ENCODE assay signal across 9 cellular contexts in the genomic region with DNA sequence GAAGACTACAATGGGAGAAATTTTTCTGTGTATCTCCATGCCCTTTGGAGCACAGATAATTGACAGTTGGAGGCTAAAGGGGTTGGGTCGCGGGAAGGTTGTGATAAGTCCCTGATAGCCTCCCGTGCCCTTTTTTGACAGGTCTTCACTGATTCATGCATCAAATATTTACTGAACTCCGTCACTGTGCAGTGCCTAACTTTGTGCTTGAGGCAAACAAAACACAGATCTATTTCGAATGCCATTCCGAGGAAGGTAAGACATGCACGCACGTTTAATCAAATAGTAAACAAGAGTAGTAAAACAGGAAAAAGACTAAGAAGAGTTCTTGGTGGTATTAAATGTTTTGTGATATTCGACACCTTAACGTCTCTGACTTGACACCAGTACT. TPM values are rescaled to one million over a fixed set of nuclear protein-coding genes. Genes with fewer than 3 reads are reported as not detected.
DNase-seq lines count a peak whose midpoint lies in the region; ATAC-seq and TF ChIP-seq lines count a peak whose summit lies in the region.
"Had no signal": no experiment of that assay in that cellular context is flagged by ENCODE, and none has a peak within 500 bp of the region (broad histone marks: within the 10 kb centered on the region; RNA-seq: fewer than 3 reads in every experiment).

No MANE protein-coding gene starts in this region.

- H3K36me3 Mint-ChIP-seq in activated T-cell treated with anti-CD3 and anti-CD28 coated beads, Interleukin-2, amount 50 U/mL, for 4 hours (ENCODE audit: insufficient read depth) = no peaks in the 10 kb centered on the region
- H3K36me3 Mint-ChIP-seq in WTC11 = peaks cover 14% of the 10 kb centered on the region

- H3K9me3 ChIP-seq in iPS DF 6.9 (ENCODE audit: control insufficient read depth, insufficient read depth, low read length) = no peaks in the 10 kb centered on the region
- H3K9me3 ChIP-seq in stomach = no peaks in the 10 kb centered on the region

- no peaks in the 10 kb centered on the region for H3K27me3 ChIP-seq in iPS DF 6.9 (ENCODE audit: control insufficient read depth, insufficient read depth, low read length)
- no peaks in the 10 kb centered on the region for H3K27me3 ChIP-seq in stomach

- H3K4me3 ChIP-seq in iPS DF 6.9 (ENCODE audit: low read length) (peak overlapping the region; percentile 73), stomach (peak overlapping the region; percentile 73 to 91 (median 74))

- no CpG with 5 or more reads among the region's 10 CpGs for WGBS in iPS DF 6.9 (ENCODE audit: insufficient coverage, insufficient read length)
- 4 to 9% (median 5%) methylated on average over 10 of the region's 10 CpGs for WGBS in stomach, 5 donors

- no peak for TF ChIP-seq CTCF in WTC11 (IDR thresholded peaks at IDR 0.05)
- TF ChIP-seq CTCF in stomach (IDR thresholded peaks at IDR 0.05) = no peak

- POLR2A ChIA-PET in WTC11 (lab: Charles Lee) = no interaction called here

- no peak overlapping the region for H3K27ac ChIP-seq in iPS DF 6.9 (ENCODE audit: low read length)
- peak overlapping the region; percentile 78 to 94 (median 93) for H3K27ac ChIP-seq in stomach

- no peak for DNase-seq in activated T-cell treated with anti-CD3 and anti-CD28 coated beads, Interleukin-2, amount 50 U/mL, for 4 hours
- DNase-seq in activated T-cell treated with anti-CD3 and anti-CD28 coated beads, Interleukin-2, amount 50 U/mL, for 1 hour = no peak
- DNase-seq in WTC11 (ENCODE audit: low spot score) = no peak
- DNase-seq in iPS DF 6.9 (ENCODE audit: low read depth, low spot score) = no peak
- no peak for DNase-seq in stomach
- no peak for DNase-seq in iPS-NIHi11 (ENCODE audit: low spot score)
- no peak for DNase-seq in DMS114 treated with DMSO at 0.1 percent for 48 hours (lab: John Stamatoyannopoulos, UW; ENCODE audit: unreplicated experiment)
- no peak for DNase-seq in EL

- intact Hi-C loops in stomach (cut with DNase I; ENCODE audit: low total_unique reads) = no loop called here

- H3K4me3 Mint-ChIP-seq in activated T-cell treated with anti-CD3 and anti-CD28 coated beads, Interleukin-2, amount 50 U/mL, for 4 hours = peak overlapping the region; percentile 99
- peak overlapping the region; percentile 99 for H3K4me3 Mint-ChIP-seq in WTC11

- H3K9me3 Mint-ChIP-seq in activated T-cell treated with anti-CD3 and anti-CD28 coated beads, Interleukin-2, amount 50 U/mL, for 4 hours = no peaks in the 10 kb centered on the region
- no peaks in the 10 kb centered on the region for H3K9me3 Mint-ChIP-seq in WTC11

- ATAC-seq in activated T-cell treated with anti-CD3 and anti-CD28 coated beads, Interleukin-2, amount 50 U/mL, for 4 hours = no peak
- ATAC-seq in WTC11 = no peak

- peak overlapping the region; percentile 99 for H3K27ac Mint-ChIP-seq in WTC11

- no peak for TF ChIP-seq POLR2A in stomach (IDR thresholded peaks at IDR 0.05)

- no peaks in the 10 kb centered on the region; the same call in 1 of the 2 replicates for H3K4me1 ChIP-seq in iPS DF 6.9 (ENCODE audit: control insufficient read depth, insufficient read depth, low read length)
- peaks cover 32 to 65% (median 50%) of the 10 kb centered on the region in 4 donors for H3K4me1 ChIP-seq in stomach

- TF ChIP-seq EP300 in stomach (IDR thresholded peaks at IDR 0.05) = no peak

- H3K36me3 ChIP-seq in iPS DF 6.9 (ENCODE audit: control insufficient read depth, insufficient read depth, low read length) (no peaks in the 10 kb centered on the region), stomach (peaks cover 5 to 8% (median 7%) of the 10 kb centered on the region in 4 donors)

- CTCF ChIA-PET in WTC11 (lab: Charles Lee) = interaction anchor here (1.9 to 2.0 kb wide), 2 partner anchors 54 to 57 kb away, joined by 4 to 7 read pairs; a partner anchor contains a TSS

- H3K4me1 Mint-ChIP-seq in activated T-cell treated with anti-CD3 and anti-CD28 coated beads, Interleukin-2, amount 50 U/mL, for 4 hours (ENCODE audit: low read depth) = peaks cover 33% of the 10 kb centered on the region
- peaks cover 25% of the 10 kb centered on the region for H3K4me1 Mint-ChIP-seq in WTC11

- peaks cover 3% of the 10 kb centered on the region for H3K27me3 Mint-ChIP-seq in activated T-cell treated with anti-CD3 and anti-CD28 coated beads, Interleukin-2, amount 50 U/mL, for 4 hours (ENCODE audit: low read depth)
- no peaks in the 10 kb centered on the region; the same call in 1 of the 2 replicates for H3K27me3 Mint-ChIP-seq in WTC11 (ENCODE audit: low read depth)

TF ChIP-seq in WTC11, 78 proteins besides CTCF, POLR2A, EP300 and RAD21:
- TF ChIP-seq, protein P1, sequence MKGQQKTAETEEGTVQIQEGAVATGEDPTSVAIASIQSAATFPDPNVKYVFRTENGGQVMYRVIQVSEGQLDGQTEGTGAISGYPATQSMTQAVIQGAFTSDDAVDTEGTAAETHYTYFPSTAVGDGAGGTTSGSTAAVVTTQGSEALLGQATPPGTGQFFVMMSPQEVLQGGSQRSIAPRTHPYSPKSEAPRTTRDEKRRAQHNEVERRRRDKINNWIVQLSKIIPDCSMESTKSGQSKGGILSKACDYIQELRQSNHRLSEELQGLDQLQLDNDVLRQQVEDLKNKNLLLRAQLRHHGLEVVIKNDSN (CRISPR knock-in tag; IDR thresholded peaks at IDR 0.05) = no peak
- TF ChIP-seq, protein P2, sequence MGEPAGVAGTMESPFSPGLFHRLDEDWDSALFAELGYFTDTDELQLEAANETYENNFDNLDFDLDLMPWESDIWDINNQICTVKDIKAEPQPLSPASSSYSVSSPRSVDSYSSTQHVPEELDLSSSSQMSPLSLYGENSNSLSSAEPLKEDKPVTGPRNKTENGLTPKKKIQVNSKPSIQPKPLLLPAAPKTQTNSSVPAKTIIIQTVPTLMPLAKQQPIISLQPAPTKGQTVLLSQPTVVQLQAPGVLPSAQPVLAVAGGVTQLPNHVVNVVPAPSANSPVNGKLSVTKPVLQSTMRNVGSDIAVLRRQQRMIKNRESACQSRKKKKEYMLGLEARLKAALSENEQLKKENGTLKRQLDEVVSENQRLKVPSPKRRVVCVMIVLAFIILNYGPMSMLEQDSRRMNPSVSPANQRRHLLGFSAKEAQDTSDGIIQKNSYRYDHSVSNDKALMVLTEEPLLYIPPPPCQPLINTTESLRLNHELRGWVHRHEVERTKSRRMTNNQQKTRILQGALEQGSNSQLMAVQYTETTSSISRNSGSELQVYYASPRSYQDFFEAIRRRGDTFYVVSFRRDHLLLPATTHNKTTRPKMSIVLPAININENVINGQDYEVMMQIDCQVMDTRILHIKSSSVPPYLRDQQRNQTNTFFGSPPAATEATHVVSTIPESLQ (CRISPR knock-in tag; IDR thresholded peaks at IDR 0.05) = no peak
- TF ChIP-seq TCF7 (CRISPR knock-in tag; IDR thresholded peaks at IDR 0.05; ENCODE audit: low read depth) = no peak
- TF ChIP-seq ZNF121 (CRISPR knock-in tag; IDR thresholded peaks at IDR 0.05) = no peak

RNA-seq across cellular contexts. Expression of a gene that starts 0.5 kb away (rescaled TPM):
- 100 to 1,000 TPM in 2 of 3 donors, 10 to 100 TPM in 1; 98.5 to 110 (median 100) TPM for total RNA-seq in activated T-cell treated with anti-CD3 and anti-CD28 coated beads, Interleukin-2, amount 50 U/mL, for 4 hours
- 77.8 to 84.8 TPM (median 81.3 TPM) in 3 replicates for total RNA-seq in WTC11 (2021)
- total RNA-seq in stomach = 100 to 1,000 TPM in 2 of 5 donors, 10 to 100 TPM in 3; 36.8 to 156 (median 94.6) TPM
- polyA plus RNA-seq in stomach = 10 to 100 TPM in 2 of 3 donors, 1 to 10 TPM in 1; 8.4 to 13.4 (median 11.4) TPM

RNA-seq across cellular contexts. Expression of a gene that starts 7.9 kb away (rescaled TPM):
- total RNA-seq in activated T-cell treated with anti-CD3 and anti-CD28 coated beads, Interleukin-2, amount 50 U/mL, for 4 hours = 10 to 100 TPM; 72.5 to 81.9 (median 78.1) TPM
- 87.2 to 103 TPM (median 97.6 TPM) in 3 replicates for total RNA-seq in WTC11 (2021)
- total RNA-seq in stomach = 10 to 100 TPM; 19.1 to 61.6 (median 32.1) TPM
- polyA plus RNA-seq in stomach = 10 to 100 TPM; 27.8 to 32.6 (median 30.2) TPM

RNA-seq across cellular contexts. Expression of a gene that starts 22.1 kb away (rescaled TPM):
- total RNA-seq in activated T-cell treated with anti-CD3 and anti-CD28 coated beads, Interleukin-2, amount 50 U/mL, for 4 hours = 1 to 10 TPM in 2 of 3 donors, under 1 TPM in 1; 0.52 to 2.9 (median 2.3) TPM
- total RNA-seq in WTC11 (2021) = 0.66 to 0.82 TPM (median 0.79 TPM) in 3 replicates
- not detected for total RNA-seq in stomach
- polyA plus RNA-seq in stomach = 1 to 10 TPM in 1 of 3 donors, not detected in 2; 1.2 TPM
- total RNA-seq: dermis microvascular lymphatic vessel endothelial cell had no signal

RNA-seq across cellular contexts. Expression of a gene that starts 31.9 kb away (rescaled TPM):
- total RNA-seq in activated T-cell treated with anti-CD3 and anti-CD28 coated beads, Interleukin-2, amount 50 U/mL, for 4 hours = 10 to 100 TPM; 92.8 to 95.0 (median 93.3) TPM
- total RNA-seq in WTC11 (2021) (35.3 to 45.3 TPM (median 35.8 TPM) in 3 replicates), stomach (10 to 100 TPM in 3 of 5 donors, 1 to 10 TPM in 2; 4.5 to 57.8 (median 12.0) TPM)
- polyA plus RNA-seq in stomach = 10 to 100 TPM; 35.2 to 66.3 (median 64.5) TPM

RNA-seq across cellular contexts. Expression of a gene that starts 32.2 kb away (rescaled TPM):
- total RNA-seq in activated T-cell treated with anti-CD3 and anti-CD28 coated beads, Interleukin-2, amount 50 U/mL, for 4 hours = 1 to 10 TPM; 3.0 to 4.4 (median 3.5) TPM
- total RNA-seq in WTC11 (2021) (6.3 to 7.8 TPM (median 6.9 TPM) in 3 replicates), stomach (10 to 100 TPM in 1 of 5 donors, 1 to 10 TPM in 4; 1.7 to 10.3 (median 4.5) TPM)
- polyA plus RNA-seq in stomach = 1 to 10 TPM; 4.0 to 5.3 (median 4.7) TPM
